ENCODE assay signal across 15 cellular contexts in the genomic region with DNA sequence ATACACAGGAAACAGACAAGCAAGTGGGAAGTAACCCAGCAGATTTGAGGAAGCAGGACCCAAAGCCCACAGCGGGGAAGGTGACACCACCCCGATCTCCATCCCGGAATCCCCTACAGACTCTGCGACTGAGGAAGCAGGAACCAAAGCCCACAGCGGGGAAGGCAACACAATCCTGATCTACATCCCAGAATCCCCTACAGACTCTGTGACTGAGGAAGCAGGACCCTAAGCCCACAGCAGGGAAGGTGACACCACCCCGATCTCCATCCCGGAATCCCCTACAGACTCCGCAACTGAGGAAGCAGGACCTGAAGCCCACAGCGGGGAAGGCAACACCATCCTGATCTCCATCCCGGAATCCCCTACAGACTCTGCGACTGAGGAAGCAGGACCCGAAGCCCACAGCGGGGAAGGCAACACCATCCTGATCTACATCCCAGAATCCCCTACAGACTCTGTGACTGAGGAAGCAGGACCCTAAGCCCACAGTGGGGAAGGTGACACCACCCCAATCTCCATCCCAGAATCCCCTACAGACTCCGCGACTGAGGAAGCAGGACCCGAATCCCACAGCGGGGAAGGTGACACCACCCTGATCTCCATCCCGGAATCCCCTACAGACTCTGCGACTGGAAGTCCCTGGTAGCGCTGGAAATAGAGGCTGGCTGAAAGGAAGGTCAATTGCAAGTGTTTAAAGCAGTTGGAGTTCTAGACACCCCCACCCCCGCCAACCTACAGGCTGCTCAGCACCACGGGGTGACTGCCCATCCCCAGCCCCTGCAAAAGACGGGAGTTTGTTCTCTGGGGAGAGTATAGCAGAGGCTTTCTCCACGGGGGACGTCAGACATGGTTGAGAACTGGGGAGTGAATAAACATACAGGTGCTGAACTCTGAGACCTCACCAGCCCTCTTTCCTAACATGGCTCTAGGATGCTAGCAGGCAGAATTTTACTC. TPM values are rescaled to one million over a fixed set of nuclear protein-coding genes. Genes with fewer than 3 reads are reported as not detected.
"Had no signal": no experiment of that assay in that cellular context is flagged by ENCODE, and none has a peak within 500 bp of the region (broad histone marks: within the 10 kb centered on the region; RNA-seq: fewer than 3 reads in every experiment).

No MANE protein-coding gene starts in this region.

- H3K9me3 Mint-ChIP-seq: type B pancreatic cell had no signal

- H3K36me3 Mint-ChIP-seq: activated naive CD8-positive, alpha-beta T cell treated with anti-CD3 and anti-CD28 coated beads for 36 hours; stimulated activated memory B cell treated with anti-CD40 and anti-IgM and Interleukin-4, amounts not matched to agents 10 μg/mL and 1 μg/mL and 100 μg/mL, for 72 hours; type B pancreatic cell had no signal

- H3K4me3 ChIP-seq: cardiac muscle cell, right atrium auricular region had no signal

- H3K4me3 Mint-ChIP-seq: activated naive CD8-positive, alpha-beta T cell treated with anti-CD3 and anti-CD28 coated beads for 36 hours; stimulated activated memory B cell treated with anti-CD40 and anti-IgM and Interleukin-4, amounts not matched to agents 10 μg/mL and 1 μg/mL and 100 μg/mL, for 72 hours; T-helper 17 cell; type B pancreatic cell had no signal

- H3K27me3 ChIP-seq: right atrium auricular region had no signal

- H3K27ac Mint-ChIP-seq: activated naive CD8-positive, alpha-beta T cell treated with anti-CD3 and anti-CD28 coated beads for 36 hours; stimulated activated memory B cell treated with anti-CD40 and anti-IgM and Interleukin-4, amounts not matched to agents 10 μg/mL and 1 μg/mL and 100 μg/mL, for 72 hours; T-helper 17 cell; type B pancreatic cell had no signal

- H3K36me3 ChIP-seq: cardiac muscle cell, neutrophil, right atrium auricular region had no signal

- H3K27ac ChIP-seq: cardiac muscle cell, neutrophil, right atrium auricular region had no signal

- DNase-seq: activated gamma-delta T cell treated with Interleukin-2 at 50 U/mL for 16 hours; activated naive CD8-positive, alpha-beta T cell treated with anti-CD3 and anti-CD28 coated beads for 36 hours; cortex of kidney; effector memory CD4-positive, alpha-beta T cell; erythroblast; left ventricle myocardium superior; stimulated activated CD4-positive, alpha-beta T cell treated with anti-CD3 and anti-CD28 coated beads, Interleukin-1b, Interleukin-23, amount 100 ng/mL, for 48 hours; T-helper 17 cell had no signal

- ATAC-seq: left ventricle myocardium superior; stimulated activated memory B cell treated with anti-CD40 and anti-IgM and Interleukin-4, amounts not matched to agents 10 μg/mL and 1 μg/mL and 100 μg/mL, for 72 hours; T-helper 17 cell had no signal

- H3K4me1 Mint-ChIP-seq: activated naive CD8-positive, alpha-beta T cell treated with anti-CD3 and anti-CD28 coated beads for 36 hours had no signal

- H3K9me3 ChIP-seq: neutrophil, right atrium auricular region had no signal

RNA-seq across cellular contexts. Expression of gene CIB4, which starts 21.2 kb away (rescaled TPM):
- total RNA-seq: activated naive CD8-positive, alpha-beta T cell treated with anti-CD3 and anti-CD28 coated beads for 36 hours; cardiac muscle cell; kidney epithelial cell; left ventricle myocardium superior; right atrium auricular region; T-helper 17 cell had no signal
- polyA plus RNA-seq: aorta, cardiac muscle cell had no signal
